In the genomic region with DNA sequence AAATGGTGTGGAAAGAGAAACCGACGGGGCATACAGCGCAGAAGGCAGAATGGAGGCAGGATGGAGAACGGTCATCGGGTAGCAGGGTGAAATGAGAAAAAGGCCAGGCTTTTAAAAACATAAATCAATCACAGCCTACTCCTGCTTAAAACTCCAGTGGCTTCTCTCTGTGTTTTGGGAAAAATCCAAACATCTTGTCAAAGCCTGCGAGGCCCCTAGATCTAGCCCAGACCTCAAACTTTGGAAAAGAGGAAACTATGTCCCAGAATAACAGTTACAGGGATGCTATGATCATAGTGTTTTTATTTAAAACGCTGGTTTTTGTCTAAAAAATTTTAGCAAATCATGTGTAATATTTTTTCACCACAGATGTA, we compare ENCODE assay signal across 1 cellular context.
TF ChIP-seq lines count a peak whose summit lies in the region.

No MANE protein-coding gene starts in this region.

TF ChIP-seq in H1, 55 proteins besides CTCF, POLR2A, EP300 and RAD21 (continued from another document):
- TF ChIP-seq, protein P1, sequence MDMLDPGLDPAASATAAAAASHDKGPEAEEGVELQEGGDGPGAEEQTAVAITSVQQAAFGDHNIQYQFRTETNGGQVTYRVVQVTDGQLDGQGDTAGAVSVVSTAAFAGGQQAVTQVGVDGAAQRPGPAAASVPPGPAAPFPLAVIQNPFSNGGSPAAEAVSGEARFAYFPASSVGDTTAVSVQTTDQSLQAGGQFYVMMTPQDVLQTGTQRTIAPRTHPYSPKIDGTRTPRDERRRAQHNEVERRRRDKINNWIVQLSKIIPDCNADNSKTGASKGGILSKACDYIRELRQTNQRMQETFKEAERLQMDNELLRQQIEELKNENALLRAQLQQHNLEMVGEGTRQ (IDR thresholded peaks at IDR 0.05; ENCODE audit: low read length): no peak
- no peak for TF ChIP-seq BCL11A (IDR thresholded peaks at IDR 0.05; ENCODE audit: low read depth in 2 of 2, low read length in 2 of 2)
